In genomic region chr1:101520302-101520701, GRCh38 we compare ENCODE assay signal across 8 cellular contexts.
DNase-seq lines count a peak whose midpoint lies in the region; ATAC-seq and TF ChIP-seq lines count a peak whose summit lies in the region.

No MANE protein-coding gene starts in this region.

- POLR2A ChIA-PET in OCI-LY7 (lab: Charles Lee) = interaction anchor here (0.8 kb wide), 1 partner anchor 1275 kb away, joined by 3 read pairs; no protein-coding TSS in a partner anchor

- TF ChIP-seq CTCF in OCI-LY7 (conservative IDR thresholded peaks at IDR 0.05; ENCODE audit: low read length) = peak; percentile 89
- no peak for TF ChIP-seq CTCF in mucosa of descending colon (IDR thresholded peaks at IDR 0.05)

- H3K79me2 ChIP-seq in OCI-LY7 (ENCODE audit: insufficient read depth, low read depth, low read length) = no peaks in the 10 kb centered on the region

- H3K4me1 ChIP-seq in OCI-LY7 (ENCODE audit: insufficient read depth, low read length, poor library complexity, severe bottlenecking) (no peaks in the 10 kb centered on the region), mucosa of descending colon (ENCODE audit: low read depth) (peaks cover 6% of the 10 kb centered on the region)

- no peaks in the 10 kb centered on the region for H3K9me2 ChIP-seq in OCI-LY7 (ENCODE audit: insufficient read depth, low read length)

- H4K20me1 ChIP-seq in OCI-LY7 (ENCODE audit: insufficient read depth, low read length) = no peaks in the 10 kb centered on the region

- CTCF ChIA-PET in OCI-LY7 (lab: Charles Lee; ENCODE audit: unreplicated experiment) = no interaction called here

- H3K36me3 ChIP-seq in OCI-LY7 (ENCODE audit: insufficient read depth, low read length) (no peaks in the 10 kb centered on the region), mucosa of descending colon (ENCODE audit: low read depth) (no peaks in the 10 kb centered on the region)

- H2AFZ ChIP-seq in OCI-LY7 (ENCODE audit: low read length) = no peak overlapping the region

- DNase-seq in stimulated activated CD4-positive, alpha-beta T cell treated with anti-CD3 and anti-CD28 coated beads, Interleukin-4, amount 100 ng/mL, for 24 hours = peak; percentile 6
- DNase-seq in stimulated activated CD4-positive, alpha-beta T cell treated with anti-CD3 and anti-CD28 coated beads, Interleukin-1b, Interleukin-23, amount 100 ng/mL, for 48 hours = no peak
- DNase-seq in OCI-LY7 (ENCODE audit: low spot score) (peak; percentile 42), ecto neural progenitor cell (ENCODE audit: low spot score) (peak; percentile 49), mucosa of descending colon (peak in 2 of 3 donors; percentile 20 to 29), activated gamma-delta T cell (lab: John Stamatoyannopoulos, UW) (no peak)

- ATAC-seq in GM21526 (IDR thresholded peaks at IDR 0.05; ENCODE audit: low FRiP score, unreplicated experiment) = peak; percentile 83
- peak; percentile 61 for ATAC-seq in HG03575 (IDR thresholded peaks at IDR 0.05; ENCODE audit: extremely low read depth, insufficient number of reproducible peaks, low FRiP score, unreplicated experiment)
- ATAC-seq in mucosa of descending colon = peak; percentile 77

- H3K4me3 ChIP-seq in OCI-LY7 (ENCODE audit: low read depth, low read length, poor library complexity, severe bottlenecking) (no peak overlapping the region), mucosa of descending colon (no peak overlapping the region)

- H3K9me3 ChIP-seq in OCI-LY7 (ENCODE audit: low read length) (no peaks in the 10 kb centered on the region), mucosa of descending colon (no peaks in the 10 kb centered on the region)

- intact Hi-C loops in OCI-LY7 (cut with micrococcal nuclease; ENCODE audit: unreplicated experiment) (loop anchor here (5.0 kb wide), 1 partner anchor 912 kb away; no protein-coding TSS in a partner anchor), mucosa of descending colon (cut with DNase I, micrococcal nuclease) (loop anchor here in 1 of 2 donors (5.0 kb wide), 1 partner anchor 47 kb away; no protein-coding TSS in a partner anchor)

- H3K4me2 ChIP-seq in OCI-LY7 (ENCODE audit: low read length) = no peak overlapping the region

- no TSS peak for BruUV-seq in OCI-LY7 (replicated peaks; lab: Mats Ljungman, UMichigan)

- H3K27ac ChIP-seq in OCI-LY7 (ENCODE audit: low read depth, low read length, poor library complexity, severe bottlenecking) = no peak overlapping the region

Comparison
In these comparisons a context has a peak if more than half of its experiments do, and no peak if none do; other contexts are left out.
1. DNase-seq: peak in stimulated activated CD4-positive, alpha-beta T cell treated with anti-CD3 and anti-CD28 coated beads, Interleukin-4, amount 100 ng/mL, for 24 hours (single experiment), OCI-LY7 (single experiment), ecto neural progenitor cell (single experiment) and mucosa of descending colon (2 of 3); none in stimulated activated CD4-positive, alpha-beta T cell treated with anti-CD3 and anti-CD28 coated beads, Interleukin-1b, Interleukin-23, amount 100 ng/mL, for 48 hours (single experiment) and activated gamma-delta T cell (single experiment).
2. Peak in every context shown above with its lines, with median percentiles within 50 percentile points of each other: ATAC-seq.